Comparison of ENCODE assay signal across 7 cellular contexts in genomic region chr20:31967830-31968249, GRCh38. TPM values are rescaled to one million over a fixed set of nuclear protein-coding genes. Genes with fewer than 3 reads are reported as not detected.
DNase-seq lines count a peak whose midpoint lies in the region; ATAC-seq and TF ChIP-seq lines count a peak whose summit lies in the region.

A gene with protein sequence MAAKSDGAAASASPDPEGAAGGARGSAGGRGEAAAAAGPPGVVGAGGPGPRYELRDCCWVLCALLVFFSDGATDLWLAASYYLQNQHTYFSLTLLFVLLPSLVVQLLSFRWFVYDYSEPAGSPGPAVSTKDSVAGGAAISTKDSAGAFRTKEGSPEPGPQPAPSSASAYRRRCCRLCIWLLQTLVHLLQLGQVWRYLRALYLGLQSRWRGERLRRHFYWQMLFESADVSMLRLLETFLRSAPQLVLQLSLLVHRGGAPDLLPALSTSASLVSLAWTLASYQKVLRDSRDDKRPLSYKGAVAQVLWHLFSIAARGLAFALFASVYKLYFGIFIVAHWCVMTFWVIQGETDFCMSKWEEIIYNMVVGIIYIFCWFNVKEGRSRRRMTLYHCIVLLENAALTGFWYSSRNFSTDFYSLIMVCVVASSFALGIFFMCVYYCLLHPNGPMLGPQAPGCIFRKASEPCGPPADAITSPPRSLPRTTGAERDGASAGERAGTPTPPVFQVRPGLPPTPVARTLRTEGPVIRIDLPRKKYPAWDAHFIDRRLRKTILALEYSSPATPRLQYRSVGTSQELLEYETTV (plus strand): TSS chr20:31968151. CDS start chr20:31968176, 25 bp downstream.

- peaks cover 2% of the 10 kb centered on the region for H3K36me3 Mint-ChIP-seq in activated naive CD4-positive, alpha-beta T cell treated with anti-CD3 and anti-CD28 coated beads, Interleukin-2, amount 50 U/mL, for 24 hours
- H3K36me3 Mint-ChIP-seq in nephron (ENCODE audit: low read depth) = no peaks in the 10 kb centered on the region

- TF ChIP-seq CTCF in nephron (IDR thresholded peaks at IDR 0.05; ENCODE audit: unreplicated experiment in 3 of 3) = no peak

- peak within 1 kb of the TSS; percentile 89 for H3K4me3 Mint-ChIP-seq in activated naive CD4-positive, alpha-beta T cell treated with anti-CD3 and anti-CD28 coated beads, Interleukin-2, amount 50 U/mL, for 24 hours
- peak within 1 kb of the TSS; percentile 85 to 89 (median 86) for H3K4me3 Mint-ChIP-seq in nephron

- peaks cover 9% of the 10 kb centered on the region for H3K4me1 Mint-ChIP-seq in activated naive CD4-positive, alpha-beta T cell treated with anti-CD3 and anti-CD28 coated beads, Interleukin-2, amount 50 U/mL, for 24 hours
- peaks cover 10% of the 10 kb centered on the region for H3K4me1 Mint-ChIP-seq in nephron

- H3K27ac Mint-ChIP-seq in activated naive CD4-positive, alpha-beta T cell treated with anti-CD3 and anti-CD28 coated beads, Interleukin-2, amount 50 U/mL, for 24 hours = peak within 1 kb of the TSS; percentile 65
- H3K27ac Mint-ChIP-seq in nephron = no peak within 1 kb of the TSS

- peak; percentile 68 for DNase-seq in G401 (ENCODE audit: low spot score)
- DNase-seq in NCI-H187 treated with DMSO at 0.1 percent for 48 hours (lab: John Stamatoyannopoulos, UW) = peak; percentile 58
- DNase-seq in HPDE6-E6E7 (ENCODE audit: extremely low spot score) = no peak

- ATAC-seq in GM18858 (IDR thresholded peaks at IDR 0.05; ENCODE audit: unreplicated experiment) = no peak
- no peak for ATAC-seq in GM19023 (IDR thresholded peaks at IDR 0.05; ENCODE audit: unreplicated experiment)

- in situ Hi-C loops in G401 (cut with HindIII; ENCODE audit: low sequenced_read_pairs) = no loop called here

- peaks cover 45% of the 10 kb centered on the region for H3K27me3 Mint-ChIP-seq in activated naive CD4-positive, alpha-beta T cell treated with anti-CD3 and anti-CD28 coated beads, Interleukin-2, amount 50 U/mL, for 24 hours
- peaks cover 76% of the 10 kb centered on the region for H3K27me3 Mint-ChIP-seq in nephron (ENCODE audit: low read depth)

- H3K9me3 Mint-ChIP-seq in activated naive CD4-positive, alpha-beta T cell treated with anti-CD3 and anti-CD28 coated beads, Interleukin-2, amount 50 U/mL, for 24 hours = no peaks in the 10 kb centered on the region
- no peaks in the 10 kb centered on the region for H3K9me3 Mint-ChIP-seq in nephron

RNA-seq across cellular contexts. Expression of the gene that starts here (rescaled TPM):
- total RNA-seq in G401 (2014; rRNA removed; shearing (Covaris generic)) = 5.7 and 6.8 TPM in 2 replicates
